ENCODE assay signal across 10 cellular contexts in genomic region chr5:150317048-150318003, GRCh38. TPM values are rescaled to one million over a fixed set of nuclear protein-coding genes. Genes with fewer than 3 reads are reported as not detected.
DNase-seq lines count a peak whose midpoint lies in the region; TF ChIP-seq lines count a peak whose summit lies in the region.
"Had no signal": no experiment of that assay in that cellular context is flagged by ENCODE, and none has a peak within 500 bp of the region (broad histone marks: within the 10 kb centered on the region; RNA-seq: fewer than 3 reads in every experiment).

No MANE protein-coding gene starts in this region.

- H3K36me3 Mint-ChIP-seq in nephron progenitor cell (ENCODE audit: low read depth), result no peaks in the 10 kb centered on the region

- peak overlapping the region; percentile 35 for H3K4me3 Mint-ChIP-seq in nephron progenitor cell

- peaks cover 72% of the 10 kb centered on the region for H3K4me1 Mint-ChIP-seq in nephron progenitor cell

- peaks cover 4% of the 10 kb centered on the region for H3K27me3 Mint-ChIP-seq in nephron progenitor cell (ENCODE audit: low read depth, poor library complexity)

- DNase-seq in Daoy (ENCODE audit: low read depth) (peak; percentile 99), LHCN-M2 (ENCODE audit: low read depth) (peak; percentile 99), choroid plexus epithelial cell (ENCODE audit: low read depth) (peak; percentile 95), nephron progenitor cell (peak; percentile 44), cerebellum (ENCODE audit: low spot score) (no peak), DMS114 treated with DMSO at 0.1 percent for 48 hours (lab: John Stamatoyannopoulos, UW; ENCODE audit: unreplicated experiment) (no peak), NCI-H1092 (lab: John Stamatoyannopoulos, UW) (no peak)
- no peak for DNase-seq in activated CD8-positive, alpha-beta memory T cell treated with anti-CD3 and anti-CD28 coated beads for 24 hours
- DNase-seq: activated naive CD4-positive, alpha-beta T cell; NCI-H187 treated with DMSO at 0.1 percent for 48 hours had no signal

- peak overlapping the region; percentile 95 for H3K27ac Mint-ChIP-seq in nephron progenitor cell

- TF ChIP-seq CTCF in choroid plexus epithelial cell (conservative IDR thresholded peaks at IDR 0.05; ENCODE audit: low read depth, low read length) (no peak), nephron progenitor cell (IDR thresholded peaks at IDR 0.05) (no peak)

- H3K9me3 Mint-ChIP-seq in nephron progenitor cell, result peaks cover 4% of the 10 kb centered on the region

- no peak overlapping the region for H3K4me3 ChIP-seq in choroid plexus epithelial cell (ENCODE audit: low read depth, low read length)

RNA-seq across cellular contexts. Expression of gene ARSI, which starts 14.6 kb away (rescaled TPM):
- total RNA-seq in Daoy (2014; rRNA removed; shearing (Covaris generic)), result 4.5 and 9.4 TPM in 2 replicates
- 6.2 and 11.0 TPM in 2 replicates for total RNA-seq in LHCN-M2 (2014; rRNA removed)
- polyA plus RNA-seq in LHCN-M2 (2012), result 1.8 TPM
- 1.4 TPM for total RNA-seq in cerebellum

RNA-seq across cellular contexts. Expression of gene CAMK2A, which starts 27.8 kb away (rescaled TPM):
- 0.23 TPM in 1 of 2 replicates, not detected in the other for total RNA-seq in Daoy (2014; rRNA removed; shearing (Covaris generic))
- total RNA-seq in LHCN-M2 (2014; rRNA removed) (0.13 and 2.1 TPM in 2 replicates), cerebellum (7.5 TPM)
- 1.1 TPM for polyA plus RNA-seq in LHCN-M2 (2012)

RNA-seq across cellular contexts. Expression of gene TCOF1, which starts 40.2 kb away (rescaled TPM):
- 84.9 and 90.0 TPM in 2 replicates for total RNA-seq in Daoy (2014; rRNA removed; shearing (Covaris generic))
- total RNA-seq in LHCN-M2 (2014; rRNA removed), result 40.1 and 42.3 TPM in 2 replicates
- polyA plus RNA-seq in LHCN-M2 (2012), result 21.8 TPM
- total RNA-seq in cerebellum, result 14.5 TPM

Comparison
In these comparisons a context has a peak if more than half of its experiments do, and no peak if none do; other contexts are left out.
1. DNase-seq: peak in Daoy (single experiment), LHCN-M2 (single experiment), choroid plexus epithelial cell (single experiment) and nephron progenitor cell (single experiment); none in cerebellum (single experiment), DMS114 treated with DMSO at 0.1 percent for 48 hours (single experiment), activated CD8-positive, alpha-beta memory T cell treated with anti-CD3 and anti-CD28 coated beads for 24 hours (single experiment) and NCI-H1092 (single experiment).